In genomic region chr7:11589251-11589650, GRCh38 we compare ENCODE assay signal across 27 cellular contexts.
DNase-seq lines count a peak whose midpoint lies in the region; ATAC-seq, FAIRE-seq and TF ChIP-seq lines count a peak whose summit lies in the region.
"Had no signal": no experiment of that assay in that cellular context is flagged by ENCODE, and none has a peak within 500 bp of the region (broad histone marks: within the 10 kb centered on the region; RNA-seq: fewer than 3 reads in every experiment).

No MANE protein-coding gene starts in this region.

- 0 out of 2 replicates have a peak overlapping the region, but pooled peaks have one; percentile 8 for H2AFZ ChIP-seq in GM23338

- H3K36me3 ChIP-seq in GM23338 (ENCODE audit: insufficient read depth) (no peaks in the 10 kb centered on the region; the same call in 1 of the 2 replicates), mucosa of descending colon (ENCODE audit: low read depth) (no peaks in the 10 kb centered on the region)
- H3K36me3 ChIP-seq: BLaER1 had no signal

- peak; percentile 55 for FAIRE-seq in urothelium cell line (lab: Jason Lieb, UNC)
- FAIRE-seq: GM12878, GM12892, GM18507 had no signal

- H3K9me3 ChIP-seq in mucosa of descending colon: no peaks in the 10 kb centered on the region
- H3K9me3 ChIP-seq: BE2C, BLaER1 had no signal

- H3K4me1 ChIP-seq in GM23338 (ENCODE audit: insufficient read depth): no peaks in the 10 kb centered on the region
- no peaks in the 10 kb centered on the region for H3K4me1 ChIP-seq in mucosa of descending colon (ENCODE audit: low read depth)

- ATAC-seq in GM23338 (no peak), mucosa of descending colon (peak; percentile 52), HG03025 (IDR thresholded peaks at IDR 0.05; ENCODE audit: low FRiP score, unreplicated experiment) (no peak)
- ATAC-seq: GM12878 had no signal

- H3K9me3 Mint-ChIP-seq in GM23338: no peaks in the 10 kb centered on the region
- no peaks in the 10 kb centered on the region for H3K9me3 Mint-ChIP-seq in endothelial cell (ENCODE audit: unreplicated experiment)

- no peaks in the 10 kb centered on the region for H3K4me1 Mint-ChIP-seq in GM23338
- H3K4me1 Mint-ChIP-seq in endothelial cell (ENCODE audit: unreplicated experiment): peaks cover 38% of the 10 kb centered on the region
- H3K4me1 Mint-ChIP-seq: CD14-positive monocyte; CD4-positive, alpha-beta memory T cell; CD4-positive, CD25-positive, alpha-beta regulatory T cell; CD8-positive, alpha-beta memory T cell had no signal

- no peak overlapping the region for H3K27ac Mint-ChIP-seq in GM23338
- no peak overlapping the region for H3K27ac Mint-ChIP-seq in endothelial cell (ENCODE audit: unreplicated experiment)
- H3K27ac Mint-ChIP-seq: CD14-positive monocyte; CD4-positive, alpha-beta memory T cell; CD4-positive, CD25-positive, alpha-beta regulatory T cell; CD8-positive, alpha-beta memory T cell had no signal

- TF ChIP-seq CTCF in GM23338 (conservative IDR thresholded peaks at IDR 0.05; ENCODE audit: low read depth in 2 of 2): no peak
- no peak for TF ChIP-seq CTCF in endothelial cell (IDR thresholded peaks at IDR 0.05; ENCODE audit: unreplicated experiment)
- TF ChIP-seq CTCF in mucosa of descending colon (IDR thresholded peaks at IDR 0.05): no peak

- peaks cover 4% of the 10 kb centered on the region; the same call in 1 of the 2 replicates for H3K9me2 ChIP-seq in GM23338 (ENCODE audit: insufficient read depth)

- H4K20me1 ChIP-seq in GM23338 (replicated peaks; ENCODE audit: insufficient read depth): no peaks in the 10 kb centered on the region
- H4K20me1 ChIP-seq: BLaER1 had no signal

- no peak for DNase-seq in GM23338 (ENCODE audit: low spot score)
- DNase-seq in endothelial cell (ENCODE audit: low spot score): no peak
- no peak for DNase-seq in mucosa of descending colon
- DNase-seq in urothelium cell line (ENCODE audit: low spot score): no peak
- DNase-seq in NCI-H2196 treated with DMSO at 0.1 percent for 48 hours (lab: John Stamatoyannopoulos, UW; ENCODE audit: unreplicated experiment): no peak
- no peak for DNase-seq in activated gamma-delta T cell treated with Interleukin-2 at 50 U/mL for 16 hours
- DNase-seq: 8988T; ACHN; BE2C; C1 segment of cervical spinal cord; CD4-positive, alpha-beta memory T cell; CD4-positive, CD25-positive, alpha-beta regulatory T cell; CD8-positive, alpha-beta memory T cell; COR-L47; DMS 273 treated with DMSO at 0.1 percent for 48 hours; DMS153; DMS53; DMS79; DND-41; EL; GDM1 had no signal

- no peaks in the 10 kb centered on the region for H3F3A ChIP-seq in GM23338 (replicated peaks; ENCODE audit: low read depth)

- H3K4me2 ChIP-seq in GM23338: no peak overlapping the region
- H3K4me2 ChIP-seq: BLaER1 had no signal

- H3K27me3 Mint-ChIP-seq in GM23338 (ENCODE audit: insufficient read depth, low read depth, poor library complexity) (peaks cover 2% of the 10 kb centered on the region), endothelial cell (ENCODE audit: unreplicated experiment) (no peaks in the 10 kb centered on the region)
- H3K27me3 Mint-ChIP-seq: CD4-positive, alpha-beta memory T cell; CD4-positive, CD25-positive, alpha-beta regulatory T cell; CD8-positive, alpha-beta memory T cell had no signal

- intact Hi-C loops in mucosa of descending colon (cut with DNase I, micrococcal nuclease): no loop called here

- H3K4me3 Mint-ChIP-seq in GM23338 (no peak overlapping the region), endothelial cell (ENCODE audit: unreplicated experiment) (peak overlapping the region; percentile 49)
- H3K4me3 Mint-ChIP-seq: CD14-positive monocyte; CD4-positive, alpha-beta memory T cell; CD4-positive, CD25-positive, alpha-beta regulatory T cell; CD8-positive, alpha-beta memory T cell had no signal

- no peaks in the 10 kb centered on the region for H3K27me3 ChIP-seq in GM23338 (ENCODE audit: insufficient read depth)
- H3K27me3 ChIP-seq: BE2C, BLaER1 had no signal

- no peak overlapping the region for H3K27ac ChIP-seq in GM23338 (ENCODE audit: low read depth)
- H3K27ac ChIP-seq: BLaER1 had no signal

- no peaks in the 10 kb centered on the region for H3K79me2 ChIP-seq in GM23338 (replicated peaks; ENCODE audit: insufficient read depth)

- no peak overlapping the region for H3K4me3 ChIP-seq in GM23338
- no peak overlapping the region for H3K4me3 ChIP-seq in mucosa of descending colon
- H3K4me3 ChIP-seq: BLaER1, GM12878 had no signal

- H3K36me3 Mint-ChIP-seq in GM23338 (ENCODE audit: low read depth) (no peaks in the 10 kb centered on the region), endothelial cell (ENCODE audit: low read depth, unreplicated experiment) (peaks cover 7% of the 10 kb centered on the region)
- H3K36me3 Mint-ChIP-seq: CD14-positive monocyte; CD4-positive, alpha-beta memory T cell; CD4-positive, CD25-positive, alpha-beta regulatory T cell; CD8-positive, alpha-beta memory T cell had no signal

TF ChIP-seq in GM23338, 12 proteins besides CTCF, POLR2A, EP300 and RAD21 (continues in another document):
- TF ChIP-seq ETS1 (IDR thresholded peaks at IDR 0.05) (no peak), ZNF331 (CRISPR knock-in tag; IDR thresholded peaks at IDR 0.05; ENCODE audit: low read depth) (no peak), POLR2AphosphoS5 (IDR thresholded peaks at IDR 0.05; ENCODE audit: low read depth) (no peak), NANOG (IDR thresholded peaks at IDR 0.05; ENCODE audit: borderline replicate concordance) (no peak)
- TF ChIP-seq, protein P1, sequence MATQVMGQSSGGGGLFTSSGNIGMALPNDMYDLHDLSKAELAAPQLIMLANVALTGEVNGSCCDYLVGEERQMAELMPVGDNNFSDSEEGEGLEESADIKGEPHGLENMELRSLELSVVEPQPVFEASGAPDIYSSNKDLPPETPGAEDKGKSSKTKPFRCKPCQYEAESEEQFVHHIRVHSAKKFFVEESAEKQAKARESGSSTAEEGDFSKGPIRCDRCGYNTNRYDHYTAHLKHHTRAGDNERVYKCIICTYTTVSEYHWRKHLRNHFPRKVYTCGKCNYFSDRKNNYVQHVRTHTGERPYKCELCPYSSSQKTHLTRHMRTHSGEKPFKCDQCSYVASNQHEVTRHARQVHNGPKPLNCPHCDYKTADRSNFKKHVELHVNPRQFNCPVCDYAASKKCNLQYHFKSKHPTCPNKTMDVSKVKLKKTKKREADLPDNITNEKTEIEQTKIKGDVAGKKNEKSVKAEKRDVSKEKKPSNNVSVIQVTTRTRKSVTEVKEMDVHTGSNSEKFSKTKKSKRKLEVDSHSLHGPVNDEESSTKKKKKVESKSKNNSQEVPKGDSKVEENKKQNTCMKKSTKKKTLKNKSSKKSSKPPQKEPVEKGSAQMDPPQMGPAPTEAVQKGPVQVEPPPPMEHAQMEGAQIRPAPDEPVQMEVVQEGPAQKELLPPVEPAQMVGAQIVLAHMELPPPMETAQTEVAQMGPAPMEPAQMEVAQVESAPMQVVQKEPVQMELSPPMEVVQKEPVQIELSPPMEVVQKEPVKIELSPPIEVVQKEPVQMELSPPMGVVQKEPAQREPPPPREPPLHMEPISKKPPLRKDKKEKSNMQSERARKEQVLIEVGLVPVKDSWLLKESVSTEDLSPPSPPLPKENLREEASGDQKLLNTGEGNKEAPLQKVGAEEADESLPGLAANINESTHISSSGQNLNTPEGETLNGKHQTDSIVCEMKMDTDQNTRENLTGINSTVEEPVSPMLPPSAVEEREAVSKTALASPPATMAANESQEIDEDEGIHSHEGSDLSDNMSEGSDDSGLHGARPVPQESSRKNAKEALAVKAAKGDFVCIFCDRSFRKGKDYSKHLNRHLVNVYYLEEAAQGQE (IDR thresholded peaks at IDR 0.05; ENCODE audit: unreplicated experiment): no peak
